ENCODE assay signal across 2 cellular contexts in the genomic region with DNA sequence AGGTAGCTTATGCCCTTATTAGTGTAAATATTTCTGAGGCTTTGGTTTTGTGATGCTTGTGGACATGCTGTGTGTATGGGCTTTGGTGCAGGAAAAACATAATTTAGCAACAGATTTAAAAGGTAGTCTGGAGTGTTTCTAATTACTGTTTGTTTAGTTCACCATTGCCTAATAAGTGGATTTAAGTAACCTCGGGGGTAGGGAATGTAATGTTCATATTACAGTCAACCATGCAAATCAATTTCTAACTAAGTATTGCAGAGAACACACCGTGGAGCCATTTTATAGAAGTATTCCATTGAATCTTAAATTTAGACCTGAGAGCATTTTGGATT.
A peak's percentile ranks its signal among the peaks of the same experiment; 100 is the strongest.
TF ChIP-seq lines count a peak whose summit lies in the region.

No MANE protein-coding gene starts in this region.

TF ChIP-seq in IMR-90, 13 proteins besides CTCF, POLR2A, EP300 and RAD21:
- TF ChIP-seq SMC3 (IDR thresholded peaks at IDR 0.05; ENCODE audit: low read depth, low read length) (no peak), MAZ (IDR thresholded peaks at IDR 0.05; ENCODE audit: borderline replicate concordance, low read depth, low read length) (no peak), RCOR1 (IDR thresholded peaks at IDR 0.05; ENCODE audit: insufficient replicate concordance, low read length) (no peak), BHLHE40 (IDR thresholded peaks at IDR 0.05; ENCODE audit: low read depth, low read length) (no peak), NFE2L2 (IDR thresholded peaks at IDR 0.05; ENCODE audit: low read depth, low read length) (no peak), FOS (IDR thresholded peaks at IDR 0.05; ENCODE audit: low read depth, low read length) (no peak), MAFK (IDR thresholded peaks at IDR 0.05; ENCODE audit: low read depth, low read length) (no peak), CEBPB (IDR thresholded peaks at IDR 0.05; ENCODE audit: low read depth, low read length) (no peak), RFX5 (IDR thresholded peaks at IDR 0.05; ENCODE audit: low read depth, low read length) (no peak), MXI1 (IDR thresholded peaks at IDR 0.05; ENCODE audit: borderline replicate concordance, low read depth, low read length) (no peak), CHD1 (IDR thresholded peaks at IDR 0.05; ENCODE audit: low read depth, low read length) (no peak)
- TF ChIP-seq, protein P1, sequence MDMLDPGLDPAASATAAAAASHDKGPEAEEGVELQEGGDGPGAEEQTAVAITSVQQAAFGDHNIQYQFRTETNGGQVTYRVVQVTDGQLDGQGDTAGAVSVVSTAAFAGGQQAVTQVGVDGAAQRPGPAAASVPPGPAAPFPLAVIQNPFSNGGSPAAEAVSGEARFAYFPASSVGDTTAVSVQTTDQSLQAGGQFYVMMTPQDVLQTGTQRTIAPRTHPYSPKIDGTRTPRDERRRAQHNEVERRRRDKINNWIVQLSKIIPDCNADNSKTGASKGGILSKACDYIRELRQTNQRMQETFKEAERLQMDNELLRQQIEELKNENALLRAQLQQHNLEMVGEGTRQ (IDR thresholded peaks at IDR 0.05; ENCODE audit: low read depth, low read length): no peak
- TF ChIP-seq, protein P2, sequence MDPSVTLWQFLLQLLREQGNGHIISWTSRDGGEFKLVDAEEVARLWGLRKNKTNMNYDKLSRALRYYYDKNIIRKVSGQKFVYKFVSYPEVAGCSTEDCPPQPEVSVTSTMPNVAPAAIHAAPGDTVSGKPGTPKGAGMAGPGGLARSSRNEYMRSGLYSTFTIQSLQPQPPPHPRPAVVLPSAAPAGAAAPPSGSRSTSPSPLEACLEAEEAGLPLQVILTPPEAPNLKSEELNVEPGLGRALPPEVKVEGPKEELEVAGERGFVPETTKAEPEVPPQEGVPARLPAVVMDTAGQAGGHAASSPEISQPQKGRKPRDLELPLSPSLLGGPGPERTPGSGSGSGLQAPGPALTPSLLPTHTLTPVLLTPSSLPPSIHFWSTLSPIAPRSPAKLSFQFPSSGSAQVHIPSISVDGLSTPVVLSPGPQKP (IDR thresholded peaks at IDR 0.05; ENCODE audit: borderline replicate concordance, low read depth, low read length): no peak

TF ChIP-seq in K562, 482 proteins besides CTCF, POLR2A, EP300 and RAD21:
- TF ChIP-seq, protein P3, sequence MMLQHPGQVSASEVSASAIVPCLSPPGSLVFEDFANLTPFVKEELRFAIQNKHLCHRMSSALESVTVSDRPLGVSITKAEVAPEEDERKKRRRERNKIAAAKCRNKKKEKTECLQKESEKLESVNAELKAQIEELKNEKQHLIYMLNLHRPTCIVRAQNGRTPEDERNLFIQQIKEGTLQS (IDR thresholded peaks at IDR 0.05): 0 out of 2 replicates have a peak, but pooled peaks have one; percentile 3
- TF ChIP-seq, protein P3 (CRISPR knock-in tag; conservative IDR thresholded peaks at IDR 0.05): no peak
- no peak for TF ChIP-seq ZC3H4 (CRISPR knock-in tag; IDR thresholded peaks at IDR 0.05; ENCODE audit: borderline replicate concordance)
